In the genomic region with DNA sequence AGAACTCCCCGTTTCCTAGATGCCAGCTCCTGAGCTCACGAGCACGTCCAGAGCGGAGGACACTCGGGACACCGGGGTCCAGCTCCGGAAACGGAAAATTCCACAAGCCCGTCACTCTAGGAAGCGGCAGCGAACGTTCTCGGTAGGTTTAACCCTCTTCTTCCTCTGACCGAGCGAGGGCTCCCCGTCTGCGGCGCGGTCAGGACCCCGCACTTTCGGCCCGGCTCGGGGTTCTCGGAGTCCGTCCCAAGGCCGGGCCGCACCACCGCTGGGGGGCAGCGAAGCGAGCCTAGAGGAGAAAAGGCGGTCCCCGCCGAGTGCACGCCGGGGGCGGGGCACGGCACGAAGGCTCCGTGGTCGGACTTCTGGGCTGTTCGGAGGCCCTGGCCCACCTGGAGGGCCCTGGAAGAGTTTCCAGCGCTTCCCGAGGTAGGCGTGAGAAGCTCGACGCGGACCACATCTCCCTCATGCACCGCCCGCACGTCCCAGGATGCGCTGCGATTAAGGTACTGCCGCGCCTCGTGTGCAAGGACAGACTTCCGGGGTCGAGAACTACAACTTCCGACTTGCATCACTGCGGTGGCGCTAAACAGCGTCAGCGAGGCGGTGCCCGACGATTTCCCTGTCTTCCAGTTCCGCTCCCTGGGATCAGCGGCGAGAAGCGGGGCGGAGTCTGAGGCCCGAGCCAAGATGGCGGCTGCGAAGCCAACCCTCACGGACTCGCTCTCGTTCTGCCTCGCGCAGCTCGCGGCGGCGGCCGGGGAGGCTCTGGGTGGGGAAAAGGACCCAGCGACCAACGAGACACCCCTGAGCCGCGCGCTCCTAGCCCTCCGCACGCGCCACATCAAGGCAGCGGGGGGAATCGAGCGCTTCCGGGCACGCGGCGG, we compare ENCODE assay signal across 8 cellular contexts. TPM values are rescaled to one million over a fixed set of nuclear protein-coding genes. Genes with fewer than 3 reads are reported as not detected.
DNase-seq lines count a peak whose midpoint lies in the region; ATAC-seq and TF ChIP-seq lines count a peak whose summit lies in the region.

A gene with protein sequence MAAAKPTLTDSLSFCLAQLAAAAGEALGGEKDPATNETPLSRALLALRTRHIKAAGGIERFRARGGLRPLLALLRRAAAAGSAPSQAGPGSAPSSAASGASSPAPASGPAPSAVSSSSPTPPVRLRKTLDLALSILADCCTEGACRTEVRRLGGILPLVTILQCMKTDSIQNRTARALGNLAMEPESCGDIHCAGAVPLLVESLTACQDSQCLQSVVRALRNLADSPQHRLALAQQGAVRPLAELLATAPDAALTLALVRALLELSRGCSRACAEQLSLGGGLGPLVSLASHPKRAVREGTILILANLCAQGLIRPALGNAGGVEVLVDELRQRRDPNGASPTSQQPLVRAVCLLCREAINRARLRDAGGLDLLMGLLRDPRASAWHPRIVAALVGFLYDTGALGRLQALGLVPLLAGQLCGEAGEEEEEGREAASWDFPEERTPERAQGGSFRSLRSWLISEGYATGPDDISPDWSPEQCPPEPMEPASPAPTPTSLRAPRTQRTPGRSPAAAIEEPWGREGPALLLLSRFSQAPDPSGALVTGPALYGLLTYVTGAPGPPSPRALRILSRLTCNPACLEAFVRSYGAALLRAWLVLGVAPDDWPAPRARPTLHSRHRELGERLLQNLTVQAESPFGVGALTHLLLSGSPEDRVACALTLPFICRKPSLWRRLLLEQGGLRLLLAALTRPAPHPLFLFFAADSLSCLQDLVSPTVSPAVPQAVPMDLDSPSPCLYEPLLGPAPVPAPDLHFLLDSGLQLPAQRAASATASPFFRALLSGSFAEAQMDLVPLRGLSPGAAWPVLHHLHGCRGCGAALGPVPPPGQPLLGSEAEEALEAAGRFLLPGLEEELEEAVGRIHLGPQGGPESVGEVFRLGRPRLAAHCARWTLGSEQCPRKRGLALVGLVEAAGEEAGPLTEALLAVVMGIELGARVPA (plus strand): TSS at position 667 of the 887 bp plus-strand sequence. CDS start 24 bp downstream, at position 691.

- peak in 55 of 56 donors; percentile 32 to 84 (median 66) for TF ChIP-seq CTCF in dorsolateral prefrontal cortex (IDR thresholded peaks at IDR 0.05 in 54 of 56, conservative IDR thresholded peaks at IDR 0.05 in 2 of 56; ENCODE audit: low read depth in 1 of 56, partially characterized antibody in 56 of 56)
- TF ChIP-seq CTCF in lower leg skin (IDR thresholded peaks at IDR 0.05), result peak in 1 of 3 donors; percentile 6

- H3K4me1 Mint-ChIP-seq in CD4-positive, alpha-beta memory T cell, result peaks cover 25 to 60% (median 37%) of the 10 kb centered on the region in 4 donors
- H3K4me1 Mint-ChIP-seq in activated CD4-positive, alpha-beta memory T cell treated with anti-CD3 and anti-CD28 coated beads for 36 hours (ENCODE audit: low read depth), result peaks cover 48% of the 10 kb centered on the region

- CTCF ChIA-PET in CD4-positive, alpha-beta memory T cell (lab: Charles Lee; ENCODE audit: partially characterized antibody), result interaction anchor here (0.7 to 5.3 kb wide), 14 partner anchors 15 to 518 kb away, joined by 3 to 36 read pairs (median 6); a partner anchor contains a TSS
- CTCF ChIA-PET in activated CD4-positive, alpha-beta memory T cell treated with anti-CD3 and anti-CD28 coated beads for 36 hours (lab: Charles Lee), result interaction anchor here (1.0 to 4.1 kb wide), 12 partner anchors 11 to 505 kb away, joined by 3 to 41 read pairs (median 9); a partner anchor contains a TSS

- peak; percentile 98 to 99 (median 99) for DNase-seq in CD4-positive, alpha-beta memory T cell
- DNase-seq in NCI-H82 (lab: John Stamatoyannopoulos, UW) (peak; percentile 98), dorsolateral prefrontal cortex (peak; percentile 95 to 99 (median 98)), lower leg skin (ENCODE audit: low spot score in 2 of 2) (peak; percentile 97 to 99)
- peak; percentile 98 for DNase-seq in activated CD4-positive, alpha-beta memory T cell treated with anti-CD3 and anti-CD28 coated beads for 36 hours
- DNase-seq in stimulated activated CD4-positive, alpha-beta T cell treated with anti-CD3 and anti-CD28 coated beads, Interleukin-4, amount 100 ng/mL, for 48 hours (ENCODE audit: low read depth in 2 of 2), result peak; percentile 88 to 96

- H3K4me3 Mint-ChIP-seq in CD4-positive, alpha-beta memory T cell, result peak within 1 kb of the TSS; percentile 91 to 95 (median 94)
- H3K4me3 Mint-ChIP-seq in activated CD4-positive, alpha-beta memory T cell treated with anti-CD3 and anti-CD28 coated beads for 36 hours, result peak within 1 kb of the TSS; percentile 87

- 0 to 1% methylated on average over 38 to 70 of the region's 98 CpGs for WGBS in lower leg skin, 2 donors

- peaks cover 53% of the 10 kb centered on the region for H3K4me1 ChIP-seq in CD4-positive, alpha-beta memory T cell (ENCODE audit: insufficient read depth, low read length)

- H3K36me3 Mint-ChIP-seq in CD4-positive, alpha-beta memory T cell, result peaks cover 11 to 21% of the 10 kb centered on the region in 2 donors
- H3K36me3 Mint-ChIP-seq in activated CD4-positive, alpha-beta memory T cell treated with anti-CD3 and anti-CD28 coated beads for 36 hours, result peaks cover 13% of the 10 kb centered on the region

- intact Hi-C loops in CD4-positive, alpha-beta memory T cell (cut with micrococcal nuclease), result loop anchor here (1.0 to 5.0 kb wide), 15 partner anchors 16 to 800 kb away; a partner anchor contains a TSS
- intact Hi-C loops in activated CD4-positive, alpha-beta memory T cell treated with anti-CD3 and anti-CD28 coated beads for 36 hours (cut with micrococcal nuclease), result loop anchor here (1.0 to 5.0 kb wide), 7 partner anchors 242 to 802 kb away; a partner anchor contains a TSS
- intact Hi-C loops in dorsolateral prefrontal cortex (cut with DNase I), result loop anchor here (1.0 to 10.0 kb wide), 9 partner anchors 49 to 502 kb away; a partner anchor contains a TSS
- intact Hi-C loops in lower leg skin (cut with DNase I; ENCODE audit: low total_unique reads), result no loop called here

- no peaks in the 10 kb centered on the region for H3K9me3 ChIP-seq in CD4-positive, alpha-beta memory T cell (ENCODE audit: control insufficient read depth in 1 of 2, low read length in 2 of 2)

- peaks cover 0 to 4% (median 0%) of the 10 kb centered on the region in 8 donors for H3K9me3 Mint-ChIP-seq in CD4-positive, alpha-beta memory T cell
- H3K9me3 Mint-ChIP-seq in activated CD4-positive, alpha-beta memory T cell treated with anti-CD3 and anti-CD28 coated beads for 36 hours, result no peaks in the 10 kb centered on the region

- peak in 1 of 2 donors; percentile 44 for TF ChIP-seq POLR2A in lower leg skin (IDR thresholded peaks at IDR 0.05)

- H3K27me3 ChIP-seq in CD4-positive, alpha-beta memory T cell (ENCODE audit: insufficient read depth, low read length), result no peaks in the 10 kb centered on the region
- no peaks in the 10 kb centered on the region for H3K27me3 ChIP-seq in dorsolateral prefrontal cortex

- POLR2A ChIA-PET in CD4-positive, alpha-beta memory T cell (lab: Charles Lee; ENCODE audit: partially characterized antibody), result interaction anchor here (0.8 to 4.2 kb wide), 31 partner anchors 8 to 800 kb away, joined by 3 to 72 read pairs (median 9); a partner anchor contains a TSS
- POLR2A ChIA-PET in activated CD4-positive, alpha-beta memory T cell treated with anti-CD3 and anti-CD28 coated beads for 36 hours (lab: Charles Lee), result interaction anchor here (0.7 to 3.8 kb wide), 14 partner anchors 15 to 418 kb away, joined by 3 to 18 read pairs (median 4); a partner anchor contains a TSS

- no peaks in the 10 kb centered on the region for H3K36me3 ChIP-seq in CD4-positive, alpha-beta memory T cell (ENCODE audit: insufficient read depth, low read length)

- peak within 1 kb of the TSS; percentile 94 to 99 (median 98) for H3K27ac Mint-ChIP-seq in CD4-positive, alpha-beta memory T cell
- H3K27ac Mint-ChIP-seq in activated CD4-positive, alpha-beta memory T cell treated with anti-CD3 and anti-CD28 coated beads for 36 hours, result peak within 1 kb of the TSS; percentile 94

- H3K27me3 Mint-ChIP-seq in CD4-positive, alpha-beta memory T cell, result no peaks in the 10 kb centered on the region
- no peaks in the 10 kb centered on the region for H3K27me3 Mint-ChIP-seq in activated CD4-positive, alpha-beta memory T cell treated with anti-CD3 and anti-CD28 coated beads for 36 hours

- ATAC-seq in GM19438 (IDR thresholded peaks at IDR 0.05; ENCODE audit: low read depth, unreplicated experiment), result peak; percentile 69
- peak; percentile 45 for ATAC-seq in HG03575 (IDR thresholded peaks at IDR 0.05; ENCODE audit: extremely low read depth, insufficient number of reproducible peaks, low FRiP score, unreplicated experiment)

- peak within 1 kb of the TSS; percentile 99 for H3K27ac ChIP-seq in CD4-positive, alpha-beta memory T cell (ENCODE audit: low read depth, low read length)
- peak within 1 kb of the TSS; percentile 96 to 100 (median 100) for H3K27ac ChIP-seq in dorsolateral prefrontal cortex

- H3K4me3 ChIP-seq in CD4-positive, alpha-beta memory T cell (ENCODE audit: low read length in 2 of 2), result peak within 1 kb of the TSS; percentile 79 to 95
- H3K4me3 ChIP-seq in dorsolateral prefrontal cortex (peak within 1 kb of the TSS; percentile 66 to 100 (median 88)), lower leg skin (ENCODE audit: low read depth, poor library complexity, severe bottlenecking) (peak within 1 kb of the TSS; percentile 77)

RNA-seq across cellular contexts. Expression of the gene that starts here (rescaled TPM):
- total RNA-seq in CD4-positive, alpha-beta memory T cell, result 1 to 10 TPM; 6.5 to 7.0 TPM
- 1 to 10 TPM; 4.3 to 6.1 TPM for polyA plus RNA-seq in CD4-positive, alpha-beta memory T cell
- total RNA-seq in activated CD4-positive, alpha-beta memory T cell treated with anti-CD3 and anti-CD28 coated beads for 36 hours, result 1 to 10 TPM; 5.5 to 6.4 TPM
- total RNA-seq in dorsolateral prefrontal cortex (10 to 100 TPM; 10.4 to 21.8 (median 15.2) TPM), lower leg skin (10 to 100 TPM; 11.2 to 13.8 (median 13.3) TPM)

Comparison
In these comparisons a context has a peak if more than half of its experiments do, and no peak if none do; other contexts are left out.
1. Peak in every context shown above with its lines: DNase-seq, ATAC-seq, H3K4me3 ChIP-seq and H3K27ac ChIP-seq.